10 cellular contexts compared by ENCODE assay signal in genomic region chr2:115160523-115161521, GRCh38.
DNase-seq lines count a peak whose midpoint lies in the region; ATAC-seq lines count a peak whose summit lies in the region.
"Had no signal": no experiment of that assay in that cellular context is flagged by ENCODE, and none has a peak within 500 bp of the region (broad histone marks: within the 10 kb centered on the region; RNA-seq: fewer than 3 reads in every experiment).

No MANE protein-coding gene starts in this region.

- H3K4me3 ChIP-seq in iPS DF 6.9 (ENCODE audit: low read length): peak overlapping the region; percentile 66; the same call in 1 of the 2 replicates

- peaks cover 2% of the 10 kb centered on the region; the same call in 1 of the 2 replicates for H3K4me1 ChIP-seq in iPS DF 6.9 (ENCODE audit: control insufficient read depth, insufficient read depth, low read length)

- H3K27ac ChIP-seq in iPS DF 6.9 (ENCODE audit: low read length): no peak overlapping the region

- H3K27me3 ChIP-seq in iPS DF 6.9 (ENCODE audit: control insufficient read depth, insufficient read depth, low read length): peaks cover 20% of the 10 kb centered on the region

- peak; percentile 41 to 62 for DNase-seq in NCI-H187 (lab: John Stamatoyannopoulos, UW)
- no peak for DNase-seq in NCI-H187 treated with DMSO at 0.1 percent for 48 hours (lab: John Stamatoyannopoulos, UW)
- peak; percentile 61 for DNase-seq in NCI-H69 (lab: John Stamatoyannopoulos, UW)
- DNase-seq in iPS DF 6.9 (ENCODE audit: low read depth, low spot score): peak; percentile 29
- DNase-seq in sciatic nerve (ENCODE audit: low spot score): peak; percentile 57
- no peak for DNase-seq in pons (ENCODE audit: low spot score)
- DNase-seq in cerebellar nuclear complex (lab: John Stamatoyannopoulos, UW): no peak
- no peak for DNase-seq in effector CD8-positive, alpha-beta T cell (lab: John Stamatoyannopoulos, UW)
- DNase-seq: NCI-H526 treated with DMSO at 0.1 percent for 48 hours had no signal

- peak; percentile 54 for ATAC-seq in sciatic nerve
- ATAC-seq: activated T-helper 17 cell treated with anti-CD3 and anti-CD28 coated beads, Interleukin-2, amount 50 U/mL, for 72 hours had no signal

- no peaks in the 10 kb centered on the region for H3K9me3 ChIP-seq in iPS DF 6.9 (ENCODE audit: control insufficient read depth, insufficient read depth, low read length)

- intact Hi-C loops in sciatic nerve (cut with DNase I): no loop called here

- H3K36me3 ChIP-seq in iPS DF 6.9 (ENCODE audit: control insufficient read depth, insufficient read depth, low read length): no peaks in the 10 kb centered on the region

- WGBS in iPS DF 6.9 (ENCODE audit: insufficient coverage, insufficient read length): no CpG with 5 or more reads among the region's 62 CpGs

Comparison
In these comparisons a context has a peak if more than half of its experiments do, and no peak if none do; other contexts are left out.
1. DNase-seq: peak in NCI-H187 (2 of 2), NCI-H69 (single experiment), iPS DF 6.9 (single experiment) and sciatic nerve (single experiment); none in NCI-H187 treated with DMSO at 0.1 percent for 48 hours (single experiment), pons (single experiment), cerebellar nuclear complex (0 of 2) and effector CD8-positive, alpha-beta T cell (single experiment).